ENCODE assay signal across 1 cellular context in the genomic region with DNA sequence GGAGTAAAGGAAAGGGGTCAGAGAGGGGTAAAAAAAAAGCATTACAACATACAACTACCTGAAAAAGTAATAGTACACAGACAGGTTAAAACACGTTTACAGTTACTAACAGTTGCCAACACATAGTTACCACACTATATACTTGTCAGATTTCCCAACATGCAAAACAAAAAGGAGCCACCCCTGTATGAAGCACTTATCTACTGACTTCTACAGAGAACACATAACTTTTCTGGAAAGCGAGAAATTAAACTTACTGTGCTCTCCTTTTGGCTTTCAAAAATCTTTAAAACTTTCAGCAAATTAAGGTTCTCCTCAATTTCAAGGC.
TF ChIP-seq lines count a peak whose summit lies in the region.

No MANE protein-coding gene starts in this region.

TF ChIP-seq in HepG2, 621 proteins besides CTCF, POLR2A, EP300 and RAD21:
- TF ChIP-seq SKIL (CRISPR knock-in tag; IDR thresholded peaks at IDR 0.05; ENCODE audit: borderline replicate concordance) (no peak), ZNF496 (CRISPR knock-in tag; IDR thresholded peaks at IDR 0.05; ENCODE audit: insufficient replicate concordance) (no peak), RFXANK (CRISPR knock-in tag; IDR thresholded peaks at IDR 0.05) (no peak), ZNF432 (CRISPR knock-in tag; IDR thresholded peaks at IDR 0.05; ENCODE audit: borderline replicate concordance) (no peak), MEIS1 (CRISPR knock-in tag; IDR thresholded peaks at IDR 0.05; ENCODE audit: borderline replicate concordance) (no peak), ISL2 (CRISPR knock-in tag; IDR thresholded peaks at IDR 0.05) (no peak), ZNF598 (CRISPR knock-in tag; IDR thresholded peaks at IDR 0.05; ENCODE audit: borderline replicate concordance) (no peak), KLF11 (CRISPR knock-in tag; IDR thresholded peaks at IDR 0.05) (no peak)
- TF ChIP-seq, protein P1, sequence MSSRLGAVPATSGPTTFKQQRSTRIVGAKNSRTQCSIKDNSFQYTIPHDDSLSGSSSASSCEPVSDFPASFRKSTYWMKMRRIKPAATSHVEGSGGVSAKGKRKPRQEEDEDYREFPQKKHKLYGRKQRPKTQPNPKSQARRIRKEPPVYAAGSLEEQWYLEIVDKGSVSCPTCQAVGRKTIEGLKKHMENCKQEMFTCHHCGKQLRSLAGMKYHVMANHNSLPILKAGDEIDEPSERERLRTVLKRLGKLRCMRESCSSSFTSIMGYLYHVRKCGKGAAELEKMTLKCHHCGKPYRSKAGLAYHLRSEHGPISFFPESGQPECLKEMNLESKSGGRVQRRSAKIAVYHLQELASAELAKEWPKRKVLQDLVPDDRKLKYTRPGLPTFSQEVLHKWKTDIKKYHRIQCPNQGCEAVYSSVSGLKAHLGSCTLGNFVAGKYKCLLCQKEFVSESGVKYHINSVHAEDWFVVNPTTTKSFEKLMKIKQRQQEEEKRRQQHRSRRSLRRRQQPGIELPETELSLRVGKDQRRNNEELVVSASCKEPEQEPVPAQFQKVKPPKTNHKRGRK (CRISPR knock-in tag; IDR thresholded peaks at IDR 0.05) = no peak
- TF ChIP-seq, protein P2, sequence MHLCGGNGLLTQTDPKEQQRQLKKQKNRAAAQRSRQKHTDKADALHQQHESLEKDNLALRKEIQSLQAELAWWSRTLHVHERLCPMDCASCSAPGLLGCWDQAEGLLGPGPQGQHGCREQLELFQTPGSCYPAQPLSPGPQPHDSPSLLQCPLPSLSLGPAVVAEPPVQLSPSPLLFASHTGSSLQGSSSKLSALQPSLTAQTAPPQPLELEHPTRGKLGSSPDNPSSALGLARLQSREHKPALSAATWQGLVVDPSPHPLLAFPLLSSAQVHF (CRISPR knock-in tag; IDR thresholded peaks at IDR 0.05) = no peak
- TF ChIP-seq, protein P3, sequence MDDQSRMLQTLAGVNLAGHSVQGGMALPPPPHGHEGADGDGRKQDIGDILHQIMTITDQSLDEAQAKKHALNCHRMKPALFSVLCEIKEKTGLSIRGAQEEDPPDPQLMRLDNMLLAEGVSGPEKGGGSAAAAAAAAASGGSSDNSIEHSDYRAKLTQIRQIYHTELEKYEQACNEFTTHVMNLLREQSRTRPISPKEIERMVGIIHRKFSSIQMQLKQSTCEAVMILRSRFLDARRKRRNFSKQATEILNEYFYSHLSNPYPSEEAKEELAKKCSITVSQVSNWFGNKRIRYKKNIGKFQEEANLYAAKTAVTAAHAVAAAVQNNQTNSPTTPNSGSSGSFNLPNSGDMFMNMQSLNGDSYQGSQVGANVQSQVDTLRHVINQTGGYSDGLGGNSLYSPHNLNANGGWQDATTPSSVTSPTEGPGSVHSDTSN (CRISPR knock-in tag; IDR thresholded peaks at IDR 0.05; ENCODE audit: borderline replicate concordance) = no peak
- TF ChIP-seq, protein P4, sequence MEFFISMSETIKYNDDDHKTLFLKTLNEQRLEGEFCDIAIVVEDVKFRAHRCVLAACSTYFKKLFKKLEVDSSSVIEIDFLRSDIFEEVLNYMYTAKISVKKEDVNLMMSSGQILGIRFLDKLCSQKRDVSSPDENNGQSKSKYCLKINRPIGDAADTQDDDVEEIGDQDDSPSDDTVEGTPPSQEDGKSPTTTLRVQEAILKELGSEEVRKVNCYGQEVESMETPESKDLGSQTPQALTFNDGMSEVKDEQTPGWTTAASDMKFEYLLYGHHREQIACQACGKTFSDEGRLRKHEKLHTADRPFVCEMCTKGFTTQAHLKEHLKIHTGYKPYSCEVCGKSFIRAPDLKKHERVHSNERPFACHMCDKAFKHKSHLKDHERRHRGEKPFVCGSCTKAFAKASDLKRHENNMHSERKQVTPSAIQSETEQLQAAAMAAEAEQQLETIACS (CRISPR knock-in tag; IDR thresholded peaks at IDR 0.05) = no peak
